Comparison of ENCODE assay signal across 20 cellular contexts in genomic region chr20:22216984-22217383, GRCh38.
DNase-seq lines count a peak whose midpoint lies in the region; ATAC-seq and TF ChIP-seq lines count a peak whose summit lies in the region.
"Had no signal": no experiment of that assay in that cellular context is flagged by ENCODE, and none has a peak within 500 bp of the region (broad histone marks: within the 10 kb centered on the region; RNA-seq: fewer than 3 reads in every experiment).

No MANE protein-coding gene starts in this region.

- 0 out of 2 replicates have a peak overlapping the region, but pooled peaks have one; percentile 45 for H2AFZ ChIP-seq in GM23338

- no peak overlapping the region for H3K4me3 ChIP-seq in GM23338
- H3K4me3 ChIP-seq: BLaER1 had no signal

- no peak for TF ChIP-seq CTCF in GM23338 (conservative IDR thresholded peaks at IDR 0.05; ENCODE audit: low read depth in 2 of 2)
- no peak for TF ChIP-seq CTCF in foreskin keratinocyte (conservative IDR thresholded peaks at IDR 0.05)

- no peaks in the 10 kb centered on the region for H3K9me3 Mint-ChIP-seq in GM23338
- H3K9me3 Mint-ChIP-seq: CD14-positive monocyte had no signal

- DNase-seq in GM23338 (ENCODE audit: low spot score) (no peak), NCI-H526 treated with DMSO at 0.1 percent for 48 hours (lab: John Stamatoyannopoulos, UW) (peak; percentile 21), foreskin keratinocyte (peak in 1 of 2 donors; percentile 32), left kidney (ENCODE audit: low read depth, low spot score) (peak; percentile 16), putamen (ENCODE audit: low spot score) (no peak), COLO668 (lab: John Stamatoyannopoulos, UW; ENCODE audit: unreplicated experiment) (no peak)
- DNase-seq in activated effector memory CD4-positive, alpha-beta T cell treated with Interleukin-2 at 50 U/mL for 16 hours, result no peak
- DNase-seq: 8988T; ACHN; BE2C; C1 segment of cervical spinal cord; Caco-2; Calu3; CD4-positive, alpha-beta memory T cell; CD4-positive, CD25-positive, alpha-beta regulatory T cell; CD8-positive, alpha-beta memory T cell; DMS79 treated with DMSO at 0.1 percent for 48 hours; GF-D8 had no signal

- H3K27me3 ChIP-seq in GM23338 (ENCODE audit: insufficient read depth) (no peaks in the 10 kb centered on the region), foreskin keratinocyte (peaks cover 2% of the 10 kb centered on the region)
- H3K27me3 ChIP-seq: BE2C, BLaER1 had no signal

- no peaks in the 10 kb centered on the region for H3K79me2 ChIP-seq in GM23338 (replicated peaks; ENCODE audit: insufficient read depth)

- no peaks in the 10 kb centered on the region for H4K20me1 ChIP-seq in GM23338 (replicated peaks; ENCODE audit: insufficient read depth)
- H4K20me1 ChIP-seq: BLaER1 had no signal

- H3K4me2 ChIP-seq in GM23338, result no peak overlapping the region
- H3K4me2 ChIP-seq: BLaER1 had no signal

- H3K4me1 Mint-ChIP-seq in GM23338, result peaks cover 16% of the 10 kb centered on the region
- H3K4me1 Mint-ChIP-seq: CD4-positive, alpha-beta memory T cell; CD4-positive, CD25-positive, alpha-beta regulatory T cell; CD8-positive, alpha-beta memory T cell had no signal

- H3K4me3 Mint-ChIP-seq in GM23338, result no peak overlapping the region
- H3K4me3 Mint-ChIP-seq: CD14-positive monocyte; CD4-positive, alpha-beta memory T cell; CD4-positive, CD25-positive, alpha-beta regulatory T cell; CD8-positive, alpha-beta memory T cell had no signal

- peaks cover 1% of the 10 kb centered on the region for H3K27me3 Mint-ChIP-seq in GM23338 (ENCODE audit: insufficient read depth, low read depth, poor library complexity)
- H3K27me3 Mint-ChIP-seq: CD4-positive, alpha-beta memory T cell; CD4-positive, CD25-positive, alpha-beta regulatory T cell; CD8-positive, alpha-beta memory T cell had no signal

- ATAC-seq in GM23338, result peak; percentile 25; the same call in 1 of the 3 replicates
- ATAC-seq in foreskin keratinocyte, result peak; percentile 30

- H3K4me1 ChIP-seq in GM23338 (ENCODE audit: insufficient read depth), result peaks cover 33% of the 10 kb centered on the region
- peaks cover 13% of the 10 kb centered on the region for H3K4me1 ChIP-seq in foreskin keratinocyte
- H3K4me1 ChIP-seq: BE2C, Caco-2 had no signal

- H3K36me3 Mint-ChIP-seq in GM23338 (ENCODE audit: low read depth), result no peaks in the 10 kb centered on the region
- H3K36me3 Mint-ChIP-seq: CD14-positive monocyte; CD4-positive, alpha-beta memory T cell; CD4-positive, CD25-positive, alpha-beta regulatory T cell; CD8-positive, alpha-beta memory T cell had no signal

- no peaks in the 10 kb centered on the region for H3K36me3 ChIP-seq in GM23338 (ENCODE audit: insufficient read depth)
- H3K36me3 ChIP-seq: BE2C, BLaER1 had no signal

- no peaks in the 10 kb centered on the region for H3F3A ChIP-seq in GM23338 (replicated peaks; ENCODE audit: low read depth)

- H3K27ac Mint-ChIP-seq in GM23338, result no peak overlapping the region
- H3K27ac Mint-ChIP-seq: CD14-positive monocyte; CD4-positive, alpha-beta memory T cell; CD4-positive, CD25-positive, alpha-beta regulatory T cell; CD8-positive, alpha-beta memory T cell had no signal

- H3K9me2 ChIP-seq in GM23338 (ENCODE audit: insufficient read depth), result no peaks in the 10 kb centered on the region

- H3K27ac ChIP-seq in GM23338 (ENCODE audit: low read depth), result no peak overlapping the region
- no peak overlapping the region for H3K27ac ChIP-seq in foreskin keratinocyte
- H3K27ac ChIP-seq: BLaER1 had no signal

TF ChIP-seq in GM23338, 12 proteins besides CTCF, POLR2A, EP300 and RAD21:
- no peak for TF ChIP-seq EZH2phosphoT487 (IDR thresholded peaks at IDR 0.05; ENCODE audit: unreplicated experiment)
- no peak for TF ChIP-seq ETS1 (IDR thresholded peaks at IDR 0.05)
- no peak for TF ChIP-seq NANOG (IDR thresholded peaks at IDR 0.05; ENCODE audit: borderline replicate concordance)
- TF ChIP-seq POLR2AphosphoS5 (IDR thresholded peaks at IDR 0.05; ENCODE audit: low read depth), result no peak
- TF ChIP-seq EZH2 (IDR thresholded peaks at IDR 0.05; ENCODE audit: low read depth, unreplicated experiment), result no peak
- TF ChIP-seq JUNB (IDR thresholded peaks at IDR 0.05; ENCODE audit: unreplicated experiment), result no peak
- TF ChIP-seq ZNF114 (CRISPR knock-in tag; IDR thresholded peaks at IDR 0.05), result no peak
- TF ChIP-seq STAT1 (IDR thresholded peaks at IDR 0.05; ENCODE audit: unreplicated experiment), result no peak
- no peak for TF ChIP-seq ZNF331 (CRISPR knock-in tag; IDR thresholded peaks at IDR 0.05; ENCODE audit: low read depth)
- TF ChIP-seq REST (IDR thresholded peaks at IDR 0.05; ENCODE audit: unreplicated experiment), result no peak
- no peak for TF ChIP-seq CREB1 (CRISPR knock-in tag; IDR thresholded peaks at IDR 0.05; ENCODE audit: low read depth)

Comparison
In these comparisons a context has a peak if more than half of its experiments do, and no peak if none do; other contexts are left out.
1. DNase-seq: peak in NCI-H526 treated with DMSO at 0.1 percent for 48 hours (single experiment) and left kidney (single experiment); none in GM23338 (single experiment), activated effector memory CD4-positive, alpha-beta T cell treated with Interleukin-2 at 50 U/mL for 16 hours (single experiment), putamen (single experiment) and COLO668 (single experiment).